In genomic region chr6:28269492-28269891, GRCh38 we compare ENCODE assay signal across 12 cellular contexts. TPM values are rescaled to one million over a fixed set of nuclear protein-coding genes. Genes with fewer than 3 reads are reported as not detected.
A peak's percentile ranks its signal among the peaks of the same experiment; 100 is the strongest.
DNase-seq lines count a peak whose midpoint lies in the region; ATAC-seq, FAIRE-seq and TF ChIP-seq lines count a peak whose summit lies in the region.
"Had no signal": no experiment of that assay in that cellular context is flagged by ENCODE, and none has a peak within 500 bp of the region (broad histone marks: within the 10 kb centered on the region; RNA-seq: fewer than 3 reads in every experiment).

No MANE protein-coding gene starts in this region.

- DNase-seq in MCF 10A (ENCODE audit: unreplicated experiment) (peak; percentile 75), breast epithelium (ENCODE audit: low spot score in 2 of 2) (no peak), RCC 7860 (ENCODE audit: low spot score) (peak; percentile 88), Right ventricle myocardium inferior (ENCODE audit: missing footprints) (no peak), islet precursor cell (no peak), NCI-H82 (lab: John Stamatoyannopoulos, UW) (no peak)
- DNase-seq in stimulated activated naive B cell treated with anti-CD40 and anti-IgM and Interleukin-4, amounts not matched to agents 10 μg/mL and 1 μg/mL and 100 μg/mL, for 72 hours: no peak
- DNase-seq: NCI-H2107, upper lobe of right lung had no signal

- no peak for TF ChIP-seq POLR2A in breast epithelium (IDR thresholded peaks at IDR 0.05)

- no peak overlapping the region for H3K4me3 Mint-ChIP-seq in MCF 10A (ENCODE audit: unreplicated experiment)
- no peak overlapping the region for H3K4me3 Mint-ChIP-seq in stimulated activated naive B cell treated with anti-CD40 and anti-IgM and Interleukin-4, amounts not matched to agents 10 μg/mL and 1 μg/mL and 100 μg/mL, for 72 hours

- no TSS peak for BruUV-seq in MCF 10A (replicated peaks; lab: Mats Ljungman, UMichigan)

- H3K27ac ChIP-seq in breast epithelium: no peak overlapping the region
- H3K27ac ChIP-seq: cardiac muscle cell, upper lobe of right lung had no signal

- TF ChIP-seq CTCF in MCF 10A (IDR thresholded peaks at IDR 0.05; ENCODE audit: unreplicated experiment) (no peak), breast epithelium (IDR thresholded peaks at IDR 0.05) (no peak)

- intact Hi-C loops in MCF 10A (cut with micrococcal nuclease) (loop anchor here (5.0 kb wide), 2 partner anchors 88 to 127 kb away; partner anchors contain the start of gene ZKSCAN8), breast epithelium (cut with DNase I; ENCODE audit: low total_unique reads) (no loop called here), Right ventricle myocardium inferior (cut with DNase I) (no loop called here)

- ATAC-seq in esophagus mucosa (peak; percentile 43), Right ventricle myocardium inferior (no peak)
- ATAC-seq in stimulated activated naive B cell treated with anti-CD40 and anti-IgM and Interleukin-4, amounts not matched to agents 10 μg/mL and 1 μg/mL and 100 μg/mL, for 72 hours (replicated peaks): no peak
- ATAC-seq: upper lobe of right lung had no signal

- H3K27me3 ChIP-seq in breast epithelium: no peaks in the 10 kb centered on the region
- H3K27me3 ChIP-seq: cardiac muscle cell, upper lobe of right lung had no signal

- POLR2A ChIA-PET in MCF 10A (lab: Yijun Ruan, JAX): interaction anchor here (0.7 to 8.2 kb wide), 12 partner anchors 8 to 177 kb away, joined by 3 to 110 read pairs (median 14); partner anchors contain the start of genes PGBD1, ZKSCAN3, ZKSCAN4 and ZKSCAN8

- no peaks in the 10 kb centered on the region for H3K36me3 ChIP-seq in breast epithelium

- CTCF ChIA-PET in MCF 10A (lab: Yijun Ruan, JAX): interaction anchor here (4.6 kb wide), 1 partner anchor 85 kb away, joined by 32 read pairs; no protein-coding TSS in a partner anchor

- H3K4me1 Mint-ChIP-seq in MCF 10A (ENCODE audit: insufficient read depth, unreplicated experiment): no peaks in the 10 kb centered on the region
- H3K4me1 Mint-ChIP-seq in stimulated activated naive B cell treated with anti-CD40 and anti-IgM and Interleukin-4, amounts not matched to agents 10 μg/mL and 1 μg/mL and 100 μg/mL, for 72 hours: peaks cover 0 to 5% of the 10 kb centered on the region in 2 donors

- H3K4me3 ChIP-seq in breast epithelium: no peak overlapping the region
- H3K4me3 ChIP-seq: cardiac muscle cell, upper lobe of right lung had no signal

- no peaks in the 10 kb centered on the region for H3K27me3 Mint-ChIP-seq in MCF 10A (ENCODE audit: insufficient read depth, unreplicated experiment)
- no peaks in the 10 kb centered on the region for H3K27me3 Mint-ChIP-seq in stimulated activated naive B cell treated with anti-CD40 and anti-IgM and Interleukin-4, amounts not matched to agents 10 μg/mL and 1 μg/mL and 100 μg/mL, for 72 hours

- H3K27ac Mint-ChIP-seq in MCF 10A (ENCODE audit: low read depth, unreplicated experiment): no peak overlapping the region
- peak overlapping the region; percentile 14 for H3K27ac Mint-ChIP-seq in stimulated activated naive B cell treated with anti-CD40 and anti-IgM and Interleukin-4, amounts not matched to agents 10 μg/mL and 1 μg/mL and 100 μg/mL, for 72 hours

- no peaks in the 10 kb centered on the region for H3K9me3 Mint-ChIP-seq in MCF 10A (ENCODE audit: unreplicated experiment)
- H3K9me3 Mint-ChIP-seq in stimulated activated naive B cell treated with anti-CD40 and anti-IgM and Interleukin-4, amounts not matched to agents 10 μg/mL and 1 μg/mL and 100 μg/mL, for 72 hours: no peaks in the 10 kb centered on the region

- H3K4me1 ChIP-seq in breast epithelium: peaks cover 0 to 9% of the 10 kb centered on the region in 2 donors

- H3K9me3 ChIP-seq in breast epithelium: no peaks in the 10 kb centered on the region
- H3K9me3 ChIP-seq: upper lobe of right lung had no signal

- H3K36me3 Mint-ChIP-seq in MCF 10A (ENCODE audit: insufficient read depth, unreplicated experiment): peaks cover 22% of the 10 kb centered on the region
- H3K36me3 Mint-ChIP-seq in stimulated activated naive B cell treated with anti-CD40 and anti-IgM and Interleukin-4, amounts not matched to agents 10 μg/mL and 1 μg/mL and 100 μg/mL, for 72 hours: peaks cover 10 to 27% of the 10 kb centered on the region in 2 donors

- peak; percentile 87 for FAIRE-seq in RCC 7860 (lab: Jason Lieb, UNC)
- FAIRE-seq: TTC549 had no signal

RNA-seq across cellular contexts. Expression of gene ZSCAN26, which starts 2.5 kb away (rescaled TPM):
- total RNA-seq in MCF 10A (2022): 11.3 and 13.1 TPM in 2 replicates
- total RNA-seq in breast epithelium: 10 to 100 TPM; 13.8 to 31.1 (median 25.8) TPM
- total RNA-seq in esophagus mucosa: 3.5 TPM
- total RNA-seq in Right ventricle myocardium inferior: 11.1 TPM

RNA-seq across cellular contexts. Expression of gene NKAPL, which starts 10.4 kb away (rescaled TPM):
- not detected in 2 replicates for total RNA-seq in MCF 10A (2022)
- total RNA-seq in breast epithelium: 1 to 10 TPM; 1.6 to 2.9 (median 2.3) TPM
- 0.12 TPM for total RNA-seq in esophagus mucosa
- 7.4 TPM for total RNA-seq in Right ventricle myocardium inferior
- total RNA-seq: cardiac muscle cell had no signal

RNA-seq across cellular contexts. Expression of gene PGBD1, which starts 11.9 kb away (rescaled TPM):
- 2.5 and 2.9 TPM in 2 replicates for total RNA-seq in MCF 10A (2022)
- total RNA-seq in breast epithelium: 1 to 10 TPM; 4.2 to 5.9 (median 4.6) TPM
- total RNA-seq in esophagus mucosa: 0.76 TPM
- 2.5 TPM for total RNA-seq in Right ventricle myocardium inferior

RNA-seq across cellular contexts. Expression of gene ZKSCAN4, which starts 17.4 kb away (rescaled TPM):
- total RNA-seq in MCF 10A (2022) (3.3 and 4.8 TPM in 2 replicates), breast epithelium (1 to 10 TPM; 2.4 to 7.2 (median 5.9) TPM), esophagus mucosa (2.6 TPM), Right ventricle myocardium inferior (2.5 TPM)

RNA-seq across cellular contexts. Expression of gene ZSCAN9, which starts 44.4 kb away (rescaled TPM):
- total RNA-seq in MCF 10A (2022): 13.7 and 15.6 TPM in 2 replicates
- 10 to 100 TPM in 2 of 3 donors, 1 to 10 TPM in 1; 9.0 to 19.3 (median 19.3) TPM for total RNA-seq in breast epithelium
- 6.4 TPM for total RNA-seq in esophagus mucosa
- total RNA-seq in Right ventricle myocardium inferior: 9.4 TPM

Comparison
In these comparisons a context has a peak if more than half of its experiments do, and no peak if none do; other contexts are left out.
1. DNase-seq: peak in MCF 10A (single experiment) and RCC 7860 (single experiment); none in breast epithelium (0 of 2), stimulated activated naive B cell treated with anti-CD40 and anti-IgM and Interleukin-4, amounts not matched to agents 10 μg/mL and 1 μg/mL and 100 μg/mL, for 72 hours (single experiment), Right ventricle myocardium inferior (single experiment), islet precursor cell (single experiment) and NCI-H82 (single experiment).